ENCODE assay signal across 14 cellular contexts in genomic region chr5:131563434-131564228, GRCh38.
DNase-seq lines count a peak whose midpoint lies in the region; ATAC-seq, FAIRE-seq and TF ChIP-seq lines count a peak whose summit lies in the region.
"Had no signal": no experiment of that assay in that cellular context is flagged by ENCODE, and none has a peak within 500 bp of the region (broad histone marks: within the 10 kb centered on the region; RNA-seq: fewer than 3 reads in every experiment).

No MANE protein-coding gene starts in this region.

- DNase-seq in Caco-2 (no peak), HEK293T (ENCODE audit: extremely low spot score) (peak; percentile 31), GM12878 (ENCODE audit: low read depth, low spot score) (no peak), dermis blood vessel endothelial cell (no peak), dedifferentiated amniotic fluid mesenchymal stem cell (ENCODE audit: extremely low spot score) (no peak)
- peak in 1 of 10 donors; percentile 16 for DNase-seq in naive thymus-derived CD8-positive, alpha-beta T cell
- DNase-seq: activated T-cell treated with anti-CD3 and anti-CD28 coated beads, Interleukin-2, amount 50 U/mL, for 4 hours; foreskin fibroblast; SJCRH30; stimulated activated CD4-positive, alpha-beta T cell treated with anti-CD3 and anti-CD28 coated beads, Interleukin-1b, Interleukin-23, amount 100 ng/mL, for 48 hours had no signal

- peak; percentile 23 for FAIRE-seq in GM12878 (lab: Jason Lieb, UNC)

- peaks cover 9% of the 10 kb centered on the region for H3K4me1 Mint-ChIP-seq in Caco-2 (ENCODE audit: low read depth, unreplicated experiment)
- peaks cover 24 to 41% (median 38%) of the 10 kb centered on the region in 4 donors for H3K4me1 Mint-ChIP-seq in naive thymus-derived CD8-positive, alpha-beta T cell

- H3K36me3 ChIP-seq in Caco-2 (ENCODE audit: control insufficient read depth, insufficient read depth, low read length) (0 out of 2 replicates have a peak, but pooled peaks cover 1% of the 10 kb centered on the region), GM12878 (ENCODE audit: control insufficient read depth in 2 of 2, insufficient read depth in 2 of 2, low read length in 1 of 2) (peaks cover 2 to 11% of the 10 kb centered on the region in 2 experiments; a peak in 2 of 4 replicates)

- no peak for TF ChIP-seq POLR2A in GM12878 (IDR thresholded peaks at IDR 0.05; ENCODE audit: low read depth, low read length)

- H3K27ac Mint-ChIP-seq in Caco-2 (ENCODE audit: unreplicated experiment): no peak overlapping the region
- peak overlapping the region in 9 of 10 donors; percentile 4 to 83 (median 22) for H3K27ac Mint-ChIP-seq in naive thymus-derived CD8-positive, alpha-beta T cell

- TF ChIP-seq CTCF in Caco-2 (IDR thresholded peaks at IDR 0.05; ENCODE audit: insufficient read depth in 1 of 2, low read depth in 1 of 2, low read length in 1 of 2, severe bottlenecking in 1 of 2, unreplicated experiment in 1 of 2) (peak; percentile 21 to 40), GM12878 (IDR thresholded peaks at IDR 0.05 in 2 of 3, conservative IDR thresholded peaks at IDR 0.05 in 1 of 3; ENCODE audit: control insufficient read depth in 2 of 3, extremely low read depth in 1 of 3, insufficient read depth in 1 of 3, low read depth in 3 of 3, low read length in 3 of 3) (no peak)

- SMC1A ChIA-PET in GM12878 (lab: Charles Lee; ENCODE audit: uncharacterized antibody, unreplicated experiment): interaction anchor here (0.6 to 1.5 kb wide), 5 partner anchors 22 to 102 kb away, joined by 3 to 4 read pairs (median 3); no protein-coding TSS in a partner anchor

- POLR2A ChIA-PET in Caco-2 (lab: Charles Lee) (no interaction called here), HEK293T (lab: Yijun Ruan, JAX) (no interaction called here), GM12878 (lab: Charles Lee) (no interaction called here)
- POLR2A ChIA-PET in naive thymus-derived CD8-positive, alpha-beta T cell (lab: Charles Lee): no interaction called here

- H3K9me3 Mint-ChIP-seq in Caco-2 (ENCODE audit: unreplicated experiment): no peaks in the 10 kb centered on the region
- H3K9me3 Mint-ChIP-seq in naive thymus-derived CD8-positive, alpha-beta T cell: no peaks in the 10 kb centered on the region
- H3K9me3 Mint-ChIP-seq: activated T-cell treated with anti-CD3 and anti-CD28 coated beads, Interleukin-2, amount 50 U/mL, for 4 hours had no signal

- H3K79me2 ChIP-seq in GM12878 (ENCODE audit: control insufficient read depth, insufficient read depth, low read length): peaks cover 1% of the 10 kb centered on the region

- H4K20me1 ChIP-seq in GM12878 (ENCODE audit: control insufficient read depth, insufficient read depth): no peaks in the 10 kb centered on the region

- intact Hi-C loops in Caco-2 (cut with micrococcal nuclease; ENCODE audit: unreplicated experiment): no loop called here
- intact Hi-C loops in GM12878 (cut with micrococcal nuclease; ENCODE audit: unreplicated experiment): no loop called here

- ATAC-seq in GM12878 (peak; percentile 23; the same call in 1 of the 3 replicates), HG03025 (IDR thresholded peaks at IDR 0.05; ENCODE audit: low FRiP score, unreplicated experiment) (no peak)
- peak; percentile 14 to 48 for ATAC-seq in naive thymus-derived CD8-positive, alpha-beta T cell
- ATAC-seq: activated T-cell treated with anti-CD3 and anti-CD28 coated beads, Interleukin-2, amount 50 U/mL, for 4 hours; sciatic nerve had no signal

- TF ChIP-seq RAD21 in GM12878 (IDR thresholded peaks at IDR 0.05; ENCODE audit: insufficient read depth, low read depth, low read length): no peak

- no peak overlapping the region for H3K4me3 ChIP-seq in Caco-2 (ENCODE audit: low read depth, low read length)
- H3K4me3 ChIP-seq in GM12878: no peak overlapping the region
- H3K4me3 ChIP-seq: BLaER1, lung, SJCRH30 had no signal

- H2AFZ ChIP-seq in GM12878 (ENCODE audit: control insufficient read depth, low read depth, low read length): no peak overlapping the region

- no peak overlapping the region for H3K4me3 Mint-ChIP-seq in Caco-2 (ENCODE audit: unreplicated experiment)
- H3K4me3 Mint-ChIP-seq in naive thymus-derived CD8-positive, alpha-beta T cell: peak overlapping the region in 6 of 10 donors; percentile 2 to 61 (median 25)
- H3K4me3 Mint-ChIP-seq: activated T-cell treated with anti-CD3 and anti-CD28 coated beads, Interleukin-2, amount 50 U/mL, for 4 hours had no signal

- no peak overlapping the region for H3K9ac ChIP-seq in GM12878 (ENCODE audit: control insufficient read depth, insufficient read depth, low read length)
- H3K9ac ChIP-seq: BLaER1 had no signal

- no peaks in the 10 kb centered on the region for H3K36me3 Mint-ChIP-seq in Caco-2 (ENCODE audit: insufficient read depth, unreplicated experiment)
- peaks cover 0 to 17% (median 12%) of the 10 kb centered on the region in 3 donors for H3K36me3 Mint-ChIP-seq in naive thymus-derived CD8-positive, alpha-beta T cell

- WGBS in GM12878 (ENCODE audit: insufficient coverage, insufficient replicate concordance, low lambda C conversion rate, missing lambda C conversion rate): 96% methylated on average over 8 of the region's 8 CpGs

- no peaks in the 10 kb centered on the region for H3K27me3 Mint-ChIP-seq in Caco-2 (ENCODE audit: insufficient read depth, unreplicated experiment)
- H3K27me3 Mint-ChIP-seq in naive thymus-derived CD8-positive, alpha-beta T cell: no peaks in the 10 kb centered on the region

- RAD21 ChIA-PET in GM12878 (lab: Charles Lee; ENCODE audit: unreplicated experiment): interaction anchor here (0.7 to 0.8 kb wide), 2 partner anchors 58 to 444 kb away, joined by 3 read pairs; no protein-coding TSS in a partner anchor

- no peak overlapping the region for H3K27ac ChIP-seq in GM12878 (ENCODE audit: control insufficient read depth, insufficient read depth)
- H3K27ac ChIP-seq: BLaER1, SJCRH30 had no signal

- CTCF ChIA-PET in Caco-2 (lab: Charles Lee): interaction anchor here (0.5 to 0.6 kb wide), 3 partner anchors 42 to 300 kb away, joined by 3 to 4 read pairs (median 3); partner anchors contain the start of gene CDC42SE2
- CTCF ChIA-PET in HEK293T (lab: Yijun Ruan, JAX): no interaction called here
- CTCF ChIA-PET in GM12878 (lab: Yijun Ruan, JAX): no interaction called here

- H3K27me3 ChIP-seq in Caco-2 (replicated peaks; ENCODE audit: control insufficient read depth, insufficient read depth, low read length) (no peaks in the 10 kb centered on the region), GM12878 (replicated peaks in 1 of 2; ENCODE audit: control insufficient read depth in 2 of 2, insufficient read depth in 2 of 2, low read length in 1 of 2) (no peaks in the 10 kb centered on the region)
- H3K27me3 ChIP-seq: BLaER1, SJCRH30 had no signal

- BruUV-seq in Caco-2 (replicated peaks; lab: Mats Ljungman, UMichigan) (no TSS peak), GM12878 (replicated peaks; lab: Mats Ljungman, UMichigan) (no TSS peak)

- in situ Hi-C loops in GM12878 (cut with MboI): no loop called here

- H3K9me3 ChIP-seq in Caco-2 (no peaks in the 10 kb centered on the region), GM12878 (replicated peaks; ENCODE audit: control insufficient read depth, insufficient read depth, low read length) (no peaks in the 10 kb centered on the region)
- H3K9me3 ChIP-seq: BLaER1, SJCRH30 had no signal

- no peak for TF ChIP-seq EP300 in GM12878 (IDR thresholded peaks at IDR 0.05; ENCODE audit: borderline replicate concordance in 1 of 2, control insufficient read depth in 1 of 2, low read depth in 2 of 2, low read length in 2 of 2)

- H3K4me2 ChIP-seq in GM12878 (ENCODE audit: control insufficient read depth, insufficient read depth): no peak overlapping the region
- H3K4me2 ChIP-seq: BLaER1 had no signal

- H3K4me1 ChIP-seq in Caco-2 (no peaks in the 10 kb centered on the region), GM12878 (ENCODE audit: control insufficient read depth, insufficient read depth, low read length) (no peaks in the 10 kb centered on the region)
- H3K4me1 ChIP-seq: SJCRH30 had no signal

TF ChIP-seq in HEK293T, 16 proteins besides CTCF, POLR2A, EP300 and RAD21 (continues in another document):
- TF ChIP-seq FOXM1 (IDR thresholded peaks at IDR 0.05; ENCODE audit: borderline replicate concordance) (no peak), BHLHE40 (IDR thresholded peaks at IDR 0.05; ENCODE audit: borderline replicate concordance) (no peak), ELF4 (IDR thresholded peaks at IDR 0.05) (no peak), HDGF (IDR thresholded peaks at IDR 0.05; ENCODE audit: borderline replicate concordance) (no peak), ZNF384 (IDR thresholded peaks at IDR 0.05) (no peak), LEF1 (IDR thresholded peaks at IDR 0.05; ENCODE audit: borderline replicate concordance) (no peak), SP1 (IDR thresholded peaks at IDR 0.05) (no peak), FOXK2 (IDR thresholded peaks at IDR 0.05) (no peak)
- TF ChIP-seq, protein P1, sequence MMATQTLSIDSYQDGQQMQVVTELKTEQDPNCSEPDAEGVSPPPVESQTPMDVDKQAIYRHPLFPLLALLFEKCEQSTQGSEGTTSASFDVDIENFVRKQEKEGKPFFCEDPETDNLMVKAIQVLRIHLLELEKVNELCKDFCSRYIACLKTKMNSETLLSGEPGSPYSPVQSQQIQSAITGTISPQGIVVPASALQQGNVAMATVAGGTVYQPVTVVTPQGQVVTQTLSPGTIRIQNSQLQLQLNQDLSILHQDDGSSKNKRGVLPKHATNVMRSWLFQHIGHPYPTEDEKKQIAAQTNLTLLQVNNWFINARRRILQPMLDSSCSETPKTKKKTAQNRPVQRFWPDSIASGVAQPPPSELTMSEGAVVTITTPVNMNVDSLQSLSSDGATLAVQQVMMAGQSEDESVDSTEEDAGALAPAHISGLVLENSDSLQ (IDR thresholded peaks at IDR 0.05): no peak

TF ChIP-seq in GM12878, 131 proteins besides CTCF, POLR2A, EP300 and RAD21:
- no peak for TF ChIP-seq TBL1XR1 (IDR thresholded peaks at IDR 0.05; ENCODE audit: low read depth, low read length)
- no peak for TF ChIP-seq SMAD5 (IDR thresholded peaks at IDR 0.05; ENCODE audit: low read depth)
TF ChIP-seq in GM12878: peak in this region for 0.

Comparison
In these comparisons a context has a peak if more than half of its experiments do, and no peak if none do; other contexts are left out.
1. CTCF ChIP-seq: peak in Caco-2 (2 of 2); none in GM12878 (0 of 3).